ENCODE assay signal across 8 cellular contexts in the genomic region with DNA sequence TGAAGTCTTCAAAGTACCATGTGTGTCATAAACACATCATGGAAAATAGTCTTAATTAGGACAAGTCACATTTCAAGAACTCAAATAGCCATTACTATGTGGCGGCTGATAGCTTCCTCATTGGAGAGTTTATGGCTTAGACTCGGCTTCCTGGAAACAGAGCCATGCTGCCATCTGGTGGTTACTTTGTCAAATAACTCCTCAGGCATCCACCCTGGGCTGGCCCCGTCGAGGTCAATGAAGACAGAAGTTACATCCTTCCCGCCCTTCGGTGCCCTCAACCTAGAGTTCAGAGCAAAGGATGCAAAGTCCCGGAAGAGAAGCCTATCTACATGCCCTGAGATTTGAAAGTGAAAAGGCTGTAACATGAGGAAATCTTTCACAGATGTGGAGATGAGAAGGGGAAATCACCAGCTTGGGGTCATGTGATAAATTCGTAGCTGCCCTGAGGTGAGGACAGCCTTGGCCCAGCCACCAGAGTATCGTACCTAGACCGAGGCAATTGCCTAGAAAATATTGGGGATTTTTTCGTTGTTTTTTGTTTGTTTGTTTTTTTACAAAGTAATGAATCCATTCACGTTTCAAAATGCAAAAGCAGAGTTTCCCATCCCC. TPM values are rescaled to one million over a fixed set of nuclear protein-coding genes. Genes with fewer than 3 reads are reported as not detected.
DNase-seq lines count a peak whose midpoint lies in the region; FAIRE-seq and TF ChIP-seq lines count a peak whose summit lies in the region.

No MANE protein-coding gene starts in this region.

- H2BK120ac ChIP-seq in neuronal stem cell (ENCODE audit: low read depth, low read length): no peak overlapping the region

- WGBS in neuronal stem cell (ENCODE audit: extremely low coverage in 2 of 2, insufficient read length in 2 of 2, insufficient replicate concordance in 1 of 2), 2 donors: no CpG with 5 or more reads among the region's 12 CpGs

- peak; percentile 97 for FAIRE-seq in H54 (lab: Jason Lieb, UNC)

- peak overlapping the region; percentile 49 for H3K4me2 ChIP-seq in DOHH2 (ENCODE audit: low read length)
- H3K4me2 ChIP-seq in MM.1S (ENCODE audit: low read depth, low read length): peak overlapping the region; percentile 47
- no peak overlapping the region for H3K4me2 ChIP-seq in neuronal stem cell (ENCODE audit: insufficient read depth, low read length, poor library complexity, severe bottlenecking)

- no peak overlapping the region for H4K91ac ChIP-seq in neuronal stem cell (ENCODE audit: low read depth, low read length, poor library complexity)

- DNase-seq in H54 (ENCODE audit: insufficient read length, low spot score) (peak; percentile 86), MM.1S (peak; percentile 83), RPMI8226 (peak; percentile 74), activated T-helper 1 cell treated with Interleukin-2 at 50 U/mL for 16 hours (ENCODE audit: low read depth) (peak; percentile 46), fibroblast of pulmonary artery (ENCODE audit: low read depth) (peak; percentile 87), neuronal stem cell (ENCODE audit: low spot score) (peak; percentile 74), stromal cell of bone marrow (ENCODE audit: low read depth) (peak; percentile 51)

- H3K9me3 ChIP-seq in DOHH2 (ENCODE audit: control insufficient read depth, insufficient read depth, low read length) (no peaks in the 10 kb centered on the region), MM.1S (replicated peaks; ENCODE audit: insufficient read depth, low read length) (no peaks in the 10 kb centered on the region), neuronal stem cell (replicated peaks in 1 of 2; ENCODE audit: control insufficient read depth in 2 of 2, insufficient read depth in 1 of 2, low read depth in 1 of 2, low read length in 2 of 2) (peaks cover 0 to 2% of the 10 kb centered on the region in 2 donors)

- H2BK15ac ChIP-seq in neuronal stem cell (ENCODE audit: low read length): no peak overlapping the region

- peak; percentile 90 for TF ChIP-seq CTCF in DOHH2 (IDR thresholded peaks at IDR 0.05; ENCODE audit: low read depth, low read length, poor library complexity, severe bottlenecking)
- peak; percentile 81 for TF ChIP-seq CTCF in MM.1S (IDR thresholded peaks at IDR 0.05; ENCODE audit: low read length)
- peak; percentile 72 for TF ChIP-seq CTCF in fibroblast of pulmonary artery (IDR thresholded peaks at IDR 0.05; ENCODE audit: low read length, missing control alignments)

- H2AFZ ChIP-seq in MM.1S (ENCODE audit: low read length): peak overlapping the region; percentile 56
- peak overlapping the region; percentile 21 for H2AFZ ChIP-seq in neuronal stem cell (ENCODE audit: low read length)

- no peak overlapping the region for H3K4me3 ChIP-seq in DOHH2 (ENCODE audit: low read length)
- H3K4me3 ChIP-seq in MM.1S (ENCODE audit: low read length): peak overlapping the region; percentile 8; the same call in 1 of the 2 replicates
- H3K4me3 ChIP-seq in fibroblast of pulmonary artery (replicated peaks; ENCODE audit: low read depth, low read length): no peak overlapping the region
- H3K4me3 ChIP-seq in neuronal stem cell (ENCODE audit: low read length in 2 of 2): no peak overlapping the region

- H2AK5ac ChIP-seq in neuronal stem cell (ENCODE audit: low read depth, low read length): no peak overlapping the region

- H3K79me2 ChIP-seq in DOHH2 (ENCODE audit: control insufficient read depth, low read length) (no peaks in the 10 kb centered on the region), MM.1S (ENCODE audit: low read length) (no peaks in the 10 kb centered on the region)

- H3K9me2 ChIP-seq in DOHH2 (replicated peaks; ENCODE audit: control insufficient read depth, low read length) (no peaks in the 10 kb centered on the region), MM.1S (replicated peaks; ENCODE audit: insufficient read depth, low read length) (no peaks in the 10 kb centered on the region)

- H3K27me3 ChIP-seq in DOHH2 (ENCODE audit: control insufficient read depth, low read length) (peaks cover 7% of the 10 kb centered on the region; the same call in 1 of the 2 replicates), MM.1S (replicated peaks; ENCODE audit: insufficient read depth, low read length) (no peaks in the 10 kb centered on the region), neuronal stem cell (ENCODE audit: control insufficient read depth in 3 of 3, insufficient read depth in 3 of 3, low read depth in 1 of 3, low read length in 3 of 3) (peaks cover 0 to 7% (median 0%) of the 10 kb centered on the region in 3 experiments)

- H3K4ac ChIP-seq in neuronal stem cell (ENCODE audit: low read length): no peak overlapping the region

- H3K4me1 ChIP-seq in DOHH2 (ENCODE audit: control insufficient read depth, low read length) (peaks cover 4% of the 10 kb centered on the region), MM.1S (ENCODE audit: low read length) (no peaks in the 10 kb centered on the region; the same call in 1 of the 2 replicates), neuronal stem cell (ENCODE audit: control insufficient read depth in 2 of 2, insufficient read depth in 1 of 2, low read depth in 1 of 2, low read length in 2 of 2) (no peaks in the 10 kb centered on the region)

- no peak overlapping the region for H3K18ac ChIP-seq in neuronal stem cell (ENCODE audit: low read length)

- no peaks in the 10 kb centered on the region for H3K79me1 ChIP-seq in neuronal stem cell (ENCODE audit: low read depth, low read length)

- H4K20me1 ChIP-seq in DOHH2 (ENCODE audit: control insufficient read depth, insufficient read depth, low read depth, low read length): no peaks in the 10 kb centered on the region
- H4K20me1 ChIP-seq in MM.1S (ENCODE audit: insufficient read depth, low read length): no peaks in the 10 kb centered on the region

- no peak overlapping the region for H3K14ac ChIP-seq in neuronal stem cell (ENCODE audit: low read length)

- H3K9ac ChIP-seq in MM.1S (ENCODE audit: low read length) (no peak overlapping the region; the same call in 1 of the 2 replicates), neuronal stem cell (ENCODE audit: low read depth, low read length, poor library complexity) (no peak overlapping the region)

- H3K36me3 ChIP-seq in DOHH2 (ENCODE audit: control insufficient read depth, low read length) (no peaks in the 10 kb centered on the region), MM.1S (replicated peaks; ENCODE audit: insufficient read depth, low read length) (no peaks in the 10 kb centered on the region), neuronal stem cell (replicated peaks in 1 of 2; ENCODE audit: control insufficient read depth in 2 of 2, insufficient read depth in 2 of 2, low read length in 2 of 2) (no peaks in the 10 kb centered on the region)

- TF ChIP-seq POLR2A in H54 (IDR thresholded peaks at IDR 0.05; ENCODE audit: low read depth, low read length): no peak

- H4K8ac ChIP-seq in neuronal stem cell (ENCODE audit: low read depth, low read length): no peak overlapping the region

- no peak overlapping the region for H2BK5ac ChIP-seq in neuronal stem cell (ENCODE audit: low read length)

- H2BK12ac ChIP-seq in neuronal stem cell (ENCODE audit: low read length): no peak overlapping the region

- no peak overlapping the region for H3K27ac ChIP-seq in DOHH2 (ENCODE audit: low read depth, low read length)
- H3K27ac ChIP-seq in MM.1S (ENCODE audit: low read length): no peak overlapping the region
- H3K27ac ChIP-seq in neuronal stem cell (replicated peaks; ENCODE audit: low read length): no peak overlapping the region

- H3F3A ChIP-seq in DOHH2 (ENCODE audit: control insufficient read depth, insufficient read depth) (no peaks in the 10 kb centered on the region), MM.1S (ENCODE audit: insufficient read depth, low read length) (no peaks in the 10 kb centered on the region)

- H3K23ac ChIP-seq in neuronal stem cell (ENCODE audit: low read depth, low read length, poor library complexity): no peak overlapping the region

RNA-seq across cellular contexts. Expression of gene ZNF169, which starts 45.5 kb away (rescaled TPM):
- 5.3 TPM for polyA plus RNA-seq in neuronal stem cell (2013, experiment 1 of 2)
- 4.6 TPM for polyA plus RNA-seq in neuronal stem cell (2013, experiment 2 of 2)
